ENCODE assay signal across 1 cellular context in genomic region chr1:67333603-67334002, GRCh38.
A peak's percentile ranks its signal among the peaks of the same experiment; 100 is the strongest.
TF ChIP-seq lines count a peak whose summit lies in the region.

No MANE protein-coding gene starts in this region.

TF ChIP-seq in HepG2, 621 proteins besides CTCF, POLR2A, EP300 and RAD21:
- TF ChIP-seq ZNF335 (CRISPR knock-in tag; IDR thresholded peaks at IDR 0.05) (no peak), MAFK (conservative IDR thresholded peaks at IDR 0.05 in 1 of 2, IDR thresholded peaks at IDR 0.05 in 1 of 2; ENCODE audit: low read length in 2 of 2) (peak; percentile 5 to 35; a peak in 2 of 4 replicates)
